10 cellular contexts compared by ENCODE assay signal in genomic region chr16:66618588-66618987, GRCh38. TPM values are rescaled to one million over a fixed set of nuclear protein-coding genes. Genes with fewer than 3 reads are reported as not detected.
A peak's percentile ranks its signal among the peaks of the same experiment; 100 is the strongest.
DNase-seq lines count a peak whose midpoint lies in the region; ATAC-seq and TF ChIP-seq lines count a peak whose summit lies in the region.
"Had no signal": no experiment of that assay in that cellular context is flagged by ENCODE, and none has a peak within 500 bp of the region (broad histone marks: within the 10 kb centered on the region; RNA-seq: fewer than 3 reads in every experiment).

No MANE protein-coding gene starts in this region.

- peak overlapping the region; percentile 87 for H3K4me2 ChIP-seq in fibroblast of lung (ENCODE audit: extremely low read depth, insufficient read depth, low read length)

- intact Hi-C loops in psoas muscle (cut with DNase I), result loop anchor here in 1 of 2 donors (10.0 kb wide), 1 partner anchor 76 kb away; the partner anchor contains the start of gene CMTM4

- peaks cover 25% of the 10 kb centered on the region for H3K4me1 ChIP-seq in RWPE2 (ENCODE audit: insufficient read depth, poor library complexity, severe bottlenecking)
- H3K4me1 ChIP-seq in fibroblast of lung (ENCODE audit: control insufficient read depth, extremely low read depth, insufficient read depth, low read length), result peaks cover 24% of the 10 kb centered on the region
- peaks cover 29% of the 10 kb centered on the region for H3K4me1 ChIP-seq in psoas muscle

- peak; percentile 96 for ATAC-seq in RWPE2 (ENCODE audit: low read depth)
- peak; percentile 90 to 95 (median 93) for ATAC-seq in psoas muscle
- ATAC-seq in HG02571 (IDR thresholded peaks at IDR 0.05; ENCODE audit: unreplicated experiment), result no peak

- DNase-seq in Daoy (ENCODE audit: low read depth), result peak; percentile 88
- DNase-seq in RWPE2 (ENCODE audit: low spot score), result no peak
- peak; percentile 94 to 99 for DNase-seq in fibroblast of lung (ENCODE audit: low read depth in 2 of 2)
- DNase-seq in psoas muscle, result peak; percentile 61 to 73
- no peak for DNase-seq in GM10266 (ENCODE audit: extremely low spot score)
- no peak for DNase-seq in amygdala (lab: John Stamatoyannopoulos, UW)
- no peak for DNase-seq in SHP77 treated with DMSO at 0.1 percent for 48 hours (lab: John Stamatoyannopoulos, UW)
- DNase-seq: foreskin melanocyte, GF-D8 had no signal

- no peaks in the 10 kb centered on the region for H4K20me1 ChIP-seq in fibroblast of lung (ENCODE audit: control insufficient read depth, extremely low read depth, insufficient read depth, low read length)

- H3K36me3 ChIP-seq in RWPE2 (ENCODE audit: low read depth) (peaks cover 47% of the 10 kb centered on the region), fibroblast of lung (ENCODE audit: control insufficient read depth, insufficient read depth, low read length) (no peaks in the 10 kb centered on the region), psoas muscle (ENCODE audit: insufficient read depth in 1 of 2, low read depth in 1 of 2) (peaks cover 0 to 20% of the 10 kb centered on the region in 2 donors)

- H3K27me3 ChIP-seq in RWPE2 (ENCODE audit: insufficient read depth, poor library complexity, severe bottlenecking) (no peaks in the 10 kb centered on the region), fibroblast of lung (ENCODE audit: control insufficient read depth, insufficient read depth, low read length) (no peaks in the 10 kb centered on the region), psoas muscle (ENCODE audit: insufficient read depth in 3 of 3, low read length in 2 of 3) (no peaks in the 10 kb centered on the region)

- no peak overlapping the region for H3K4me3 ChIP-seq in RWPE2 (ENCODE audit: severe bottlenecking)
- H3K4me3 ChIP-seq in fibroblast of lung (replicated peaks in 1 of 4; ENCODE audit: control extremely low read depth in 1 of 4, insufficient read depth in 1 of 4, low read depth in 3 of 4, low read length in 4 of 4), result peak overlapping the region in 1 of 4 experiments; percentile 11
- H3K4me3 ChIP-seq in psoas muscle, result no peak overlapping the region

- H3K9me3 ChIP-seq in RWPE2 (ENCODE audit: severe bottlenecking), result no peaks in the 10 kb centered on the region
- no peaks in the 10 kb centered on the region for H3K9me3 ChIP-seq in fibroblast of lung (ENCODE audit: control insufficient read depth, insufficient read depth, low read depth, low read length)
- no peaks in the 10 kb centered on the region for H3K9me3 ChIP-seq in psoas muscle

- H3K27ac ChIP-seq in RWPE2 (ENCODE audit: poor library complexity, severe bottlenecking) (peak overlapping the region; percentile 84), fibroblast of lung (ENCODE audit: insufficient read depth, low read length) (peak overlapping the region; percentile 73), psoas muscle (peak overlapping the region; percentile 88)

- H2AFZ ChIP-seq in fibroblast of lung (ENCODE audit: low read length), result no peak overlapping the region

- TF ChIP-seq CTCF in RWPE2 (IDR thresholded peaks at IDR 0.05; ENCODE audit: poor library complexity, severe bottlenecking) (no peak), fibroblast of lung (conservative IDR thresholded peaks at IDR 0.05 in 1 of 2, IDR thresholded peaks at IDR 0.05 in 1 of 2; ENCODE audit: low read depth in 1 of 2, low read length in 2 of 2) (no peak), psoas muscle (IDR thresholded peaks at IDR 0.05) (no peak), GM10266 (IDR thresholded peaks at IDR 0.05; ENCODE audit: control insufficient read depth, insufficient read depth, low read depth, missing control alignments) (no peak)

- H3K9ac ChIP-seq in fibroblast of lung (ENCODE audit: insufficient read depth, low read length), result peak overlapping the region; percentile 20

- 50 to 75% (median 57%) methylated on average over 8 of the region's 8 CpGs for WGBS in psoas muscle, 3 donors

- H3K79me2 ChIP-seq in fibroblast of lung (ENCODE audit: control insufficient read depth, insufficient read depth, low read length), result no peaks in the 10 kb centered on the region

RNA-seq across cellular contexts. Expression of gene CMTM3, which starts 14.1 kb away (rescaled TPM):
- 6.6 and 7.3 TPM in 2 replicates for total RNA-seq in Daoy (2014; rRNA removed; shearing (Covaris generic))
- total RNA-seq in fibroblast of lung (6.9 and 10.1 TPM in 2 replicates), psoas muscle (1 to 10 TPM; 3.9 to 7.6 (median 5.2) TPM)
- polyA plus RNA-seq in fibroblast of lung (14.9 and 18.6 TPM in 2 replicates), psoas muscle (1 to 10 TPM; 2.6 to 5.9 (median 3.5) TPM)
- polyA plus RNA-seq in fibroblast of lung (2012), result 17.6 and 18.9 TPM in 2 replicates
- polyA minus RNA-seq in fibroblast of lung (ENCODE audit: low replicate concordance), result 13.7 and 30.3 TPM in 2 replicates

RNA-seq across cellular contexts. Expression of gene CMTM2, which starts 39.3 kb away (rescaled TPM):
- not detected in 2 replicates for total RNA-seq in Daoy (2014; rRNA removed; shearing (Covaris generic))
- total RNA-seq in fibroblast of lung (not detected in 2 replicates), psoas muscle (not detected)
- polyA plus RNA-seq in fibroblast of lung (not detected in 2 replicates), psoas muscle (under 1 TPM in 1 of 3 donors, not detected in 2; 0.17 TPM)
- not detected in 2 replicates for polyA plus RNA-seq in fibroblast of lung (2012)
- polyA minus RNA-seq in fibroblast of lung (ENCODE audit: low replicate concordance), result not detected in 2 replicates

RNA-seq across cellular contexts. Expression of gene CMTM1, which starts 52.3 kb away (rescaled TPM):
- total RNA-seq in Daoy (2014; rRNA removed; shearing (Covaris generic)), result 1.4 and 2.2 TPM in 2 replicates
- total RNA-seq in fibroblast of lung (1.5 and 2.3 TPM in 2 replicates), psoas muscle (1 to 10 TPM in 1 of 4 donors, under 1 TPM in 1, not detected in 2; 0.76 to 1.1 TPM)
- polyA plus RNA-seq in fibroblast of lung (0.87 and 0.99 TPM in 2 replicates), psoas muscle (under 1 TPM in 2 of 3 donors, not detected in 1; 0.04 to 0.25 TPM)
- polyA plus RNA-seq in fibroblast of lung (2012), result 0.99 and 2.2 TPM in 2 replicates
- 1.1 TPM in 1 of 2 replicates, not detected in the other for polyA minus RNA-seq in fibroblast of lung (ENCODE audit: low replicate concordance)

Comparison
In these comparisons a context has a peak if more than half of its experiments do, and no peak if none do; other contexts are left out.
1. DNase-seq: peak in Daoy (single experiment), fibroblast of lung (2 of 2) and psoas muscle (2 of 2); none in RWPE2 (single experiment), GM10266 (single experiment), amygdala (0 of 56) and SHP77 treated with DMSO at 0.1 percent for 48 hours (single experiment).
2. Peak in every context shown above with its lines, with median percentiles within 50 percentile points of each other: H3K27ac ChIP-seq.